ENCODE assay signal across 27 cellular contexts in the genomic region with DNA sequence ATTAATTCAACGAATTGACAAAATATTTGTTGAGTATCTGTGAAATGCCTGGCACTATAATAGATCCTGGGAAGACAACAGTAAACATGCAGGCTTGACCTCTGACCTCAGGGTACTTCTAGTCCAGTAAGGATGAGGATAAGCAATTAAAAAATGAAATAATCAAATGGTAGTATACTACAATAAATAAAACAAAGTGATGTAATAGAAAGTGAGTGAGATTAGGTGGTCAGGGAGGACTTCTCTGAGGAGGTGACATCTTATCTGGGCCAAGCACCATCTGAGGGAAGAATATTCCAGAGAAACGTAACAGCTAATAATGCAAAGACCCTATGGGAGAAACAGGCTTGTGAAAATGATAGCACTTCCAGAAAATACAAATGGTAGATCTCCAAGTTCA.
"Had no signal": no experiment of that assay in that cellular context is flagged by ENCODE, and none has a peak within 500 bp of the region (broad histone marks: within the 10 kb centered on the region; RNA-seq: fewer than 3 reads in every experiment).

No MANE protein-coding gene starts in this region.

- H3K27me3 ChIP-seq: stomach, suprapubic skin, testis, thyroid gland, tibial nerve, transverse colon, upper lobe of left lung, upper lobe of right lung, uterus, vagina had no signal

- ATAC-seq: stimulated activated effector memory CD8-positive, alpha-beta T cell treated with anti-CD3 and anti-CD28 coated beads, Interleukin-12 subunit alpha, Interleukin-12 subunit beta, amount 100 ng/mL, for 72 hours; stimulated activated memory B cell treated with anti-CD40 and anti-IgM and Interleukin-4, amounts not matched to agents 10 μg/mL and 1 μg/mL and 100 μg/mL, for 72 hours; stimulated activated naive B cell treated with anti-CD40 and anti-IgM and Interleukin-4, amounts not matched to agents 10 μg/mL and 1 μg/mL and 100 μg/mL, for 72 hours; stimulated activated naive CD8-positive, alpha-beta T cell treated with anti-CD3 and anti-CD28 coated beads, Interleukin-15, amount 100 ng/mL, for 72 hours; stimulated activated naive CD8-positive, alpha-beta T cell treated with anti-CD3 and anti-CD28 coated beads, Interleukin-15, Interleukin-2, amounts not matched to agents 100 U/mL and 50 U/mL, for 24 hours; upper lobe of right lung had no signal

- FAIRE-seq: urothelium cell line had no signal

- H3K4me3 ChIP-seq: stomach, suprapubic skin, testis, thoracic aorta, thyroid gland, tibial artery, tibial nerve, transverse colon, upper lobe of left lung, upper lobe of right lung, uterus, vagina had no signal

- DNase-seq: stimulated activated CD4-positive, alpha-beta T cell treated with anti-CD3 and anti-CD28 coated beads, Interleukin-2, amount 100 ng/mL, for 48 hours; stimulated activated CD4-positive, alpha-beta T cell treated with anti-CD3 and anti-CD28 coated beads, Interleukin-4, amount 100 ng/mL, for 1 hour; stimulated activated CD4-positive, alpha-beta T cell treated with anti-CD3 and anti-CD28 coated beads, Interleukin-4, amount 100 ng/mL, for 24 hours; stimulated activated CD4-positive, alpha-beta T cell treated with anti-CD3 and anti-CD28 coated beads, Interleukin-4, amount 100 ng/mL, for 4 hours; stimulated activated CD8-positive, alpha-beta memory T cell treated with anti-CD3 and anti-CD28 coated beads, Interleukin-4, amount 100 ng/mL, for 48 hours; stimulated activated naive B cell treated with anti-CD40 and anti-IgM and Interleukin-4, amounts not matched to agents 10 μg/mL and 1 μg/mL and 100 μg/mL, for 72 hours; stimulated activated naive CD4-positive, alpha-beta T cell; stimulated activated naive CD4-positive, alpha-beta T cell treated with Interleukin-2 at 50 U/mL for 16 hours; stimulated activated naive CD8-positive, alpha-beta T cell treated with anti-CD3 and anti-CD28 coated beads, Interleukin-15, amount 100 ng/mL, for 72 hours; stimulated activated naive CD8-positive, alpha-beta T cell treated with anti-CD3 and anti-CD28 coated beads, Interleukin-15, Interleukin-2, amounts not matched to agents 100 U/mL and 50 U/mL, for 24 hours; stomach; substantia nigra; testis; thyroid gland; tibial artery; transverse colon; trophoblast cell; upper lobe of left lung; upper lobe of right lung; uterus had no signal

- H3K4me1 ChIP-seq: suprapubic skin, testis, thyroid gland, tibial artery, tibial nerve, upper lobe of left lung, upper lobe of right lung, uterus had no signal

- H3K36me3 ChIP-seq: stomach, suprapubic skin, thoracic aorta, thyroid gland, tibial artery, tibial nerve, transverse colon, upper lobe of left lung, upper lobe of right lung, uterus, vagina had no signal

- H3K9me3 ChIP-seq: stomach, suprapubic skin, testis, thoracic aorta, thyroid gland, tibial artery, tibial nerve, transverse colon, upper lobe of left lung, upper lobe of right lung, uterus, vagina had no signal

- H3K27ac ChIP-seq: suprapubic skin, testis, thoracic aorta, thyroid gland, tibial artery, tibial nerve, transverse colon, upper lobe of left lung, upper lobe of right lung, uterus, vagina had no signal
